ENCODE assay signal across 1 cellular context in the genomic region with DNA sequence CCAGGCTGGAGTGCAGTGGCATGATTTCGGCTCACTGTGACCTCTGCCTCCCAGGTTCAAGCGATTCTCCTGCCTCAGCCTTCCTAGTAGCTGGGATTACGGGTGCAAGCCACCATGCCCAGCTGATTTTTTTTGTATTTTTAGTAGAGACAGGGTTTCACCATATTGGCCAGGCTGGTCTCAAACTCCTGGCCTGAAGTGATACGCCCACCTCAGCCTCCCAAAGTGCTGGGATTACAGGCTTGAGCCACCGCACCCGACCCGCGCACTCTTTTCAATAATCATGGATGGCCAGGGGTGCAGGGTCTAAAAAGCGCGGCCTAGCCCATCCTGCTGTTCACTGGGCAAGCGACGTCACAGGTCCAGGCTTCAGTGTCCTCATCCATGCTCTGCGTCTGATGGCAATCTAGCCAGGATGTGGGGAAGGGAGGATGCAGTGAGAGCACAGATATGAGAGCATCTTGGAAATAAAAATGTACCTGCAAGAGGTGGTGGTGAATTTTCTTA.
A peak's percentile ranks its signal among the peaks of the same experiment; 100 is the strongest.
TF ChIP-seq lines count a peak whose summit lies in the region.

No MANE protein-coding gene starts in this region.

TF ChIP-seq in liver, 16 proteins besides CTCF, POLR2A, EP300 and RAD21:
- TF ChIP-seq FOXA2 (IDR thresholded peaks at IDR 0.05) (peak; percentile 4), SP1 (IDR thresholded peaks at IDR 0.05) (peak; percentile 10), HNF4A (conservative IDR thresholded peaks at IDR 0.05) (peak in 1 of 2 donors; percentile 44), JUND (IDR thresholded peaks at IDR 0.05) (peak in 1 of 2 donors; percentile 39), YY1 (IDR thresholded peaks at IDR 0.05) (peak; percentile 35), RXRA (IDR thresholded peaks at IDR 0.05) (peak; percentile 15 to 64)
